Comparison of ENCODE assay signal across 24 cellular contexts in the genomic region with DNA sequence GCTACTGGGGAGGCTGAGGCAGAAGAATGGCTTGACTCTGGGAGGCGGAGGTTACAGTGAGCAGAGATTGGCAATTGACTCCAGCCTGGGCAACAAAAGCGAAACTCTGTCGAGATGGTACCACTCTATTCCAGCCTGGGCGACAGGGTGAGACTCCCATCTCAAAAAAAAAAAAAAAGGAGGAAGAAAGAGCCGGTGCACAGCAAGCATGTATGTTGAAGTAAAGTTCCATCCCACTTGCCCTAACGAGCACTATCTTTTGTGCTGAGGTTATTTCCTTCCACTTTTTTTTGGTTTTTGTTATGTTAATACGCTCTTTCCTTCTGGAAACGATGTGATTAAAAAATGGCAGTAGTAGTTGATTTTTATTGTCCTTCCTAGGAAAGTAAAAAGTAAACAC. TPM values are rescaled to one million over a fixed set of nuclear protein-coding genes. Genes with fewer than 3 reads are reported as not detected.
A peak's percentile ranks its signal among the peaks of the same experiment; 100 is the strongest.
DNase-seq lines count a peak whose midpoint lies in the region; ATAC-seq and TF ChIP-seq lines count a peak whose summit lies in the region.
"Had no signal": no experiment of that assay in that cellular context is flagged by ENCODE, and none has a peak within 500 bp of the region (broad histone marks: within the 10 kb centered on the region; RNA-seq: fewer than 3 reads in every experiment).

No MANE protein-coding gene starts in this region.

- no peaks in the 10 kb centered on the region for H3K79me2 ChIP-seq in KMS-11 (ENCODE audit: insufficient read depth, low read depth)

- peak overlapping the region; percentile 70 for H3K4me2 ChIP-seq in BLaER1
- H3K4me2 ChIP-seq in KMS-11: peak overlapping the region; percentile 41; the same call in 1 of the 2 replicates

- H2AFZ ChIP-seq in KMS-11 (ENCODE audit: low read depth): peak overlapping the region; percentile 0; the same call in 1 of the 2 replicates

- CTCF ChIA-PET in RWPE1 (lab: Yijun Ruan, JAX): no interaction called here

- TF ChIP-seq POLR2A in body of pancreas (IDR thresholded peaks at IDR 0.05): no peak

- H3K36me3 ChIP-seq in BLaER1 (no peaks in the 10 kb centered on the region), KMS-11 (ENCODE audit: insufficient read depth) (no peaks in the 10 kb centered on the region), body of pancreas (replicated peaks in 1 of 2; ENCODE audit: insufficient read depth in 1 of 2, low read depth in 2 of 2) (no peaks in the 10 kb centered on the region), mucosa of rectum (ENCODE audit: control insufficient read depth in 2 of 2, insufficient read depth in 2 of 2, low read length in 2 of 2) (no peaks in the 10 kb centered on the region)
- H3K36me3 ChIP-seq: HAP-1, MG63 had no signal

- POLR2A ChIA-PET in RWPE1 (lab: Yijun Ruan, JAX; ENCODE audit: low non-redundant PET): no interaction called here

- H3K4me3 ChIP-seq in BLaER1 (no peak overlapping the region), KMS-11 (IDR thresholded peaks at IDR 0.05; ENCODE audit: insufficient read depth, low read depth, low read length) (no peak overlapping the region), body of pancreas (no peak overlapping the region), mucosa of rectum (ENCODE audit: low read length in 2 of 2) (no peak overlapping the region)
- H3K4me3 ChIP-seq: coronary artery, HAP-1, MG63 had no signal

- H3K27ac ChIP-seq in BLaER1 (no peak overlapping the region), KMS-11 (peak overlapping the region; percentile 80), body of pancreas (peak overlapping the region in 3 of 4 donors; percentile 17 to 58 (median 40)), mucosa of rectum (ENCODE audit: low read depth in 2 of 2, low read length in 2 of 2) (peak overlapping the region; percentile 61 to 71), RWPE1 (no peak overlapping the region)

- H3K4me1 ChIP-seq in BLaER1 (peaks cover 54% of the 10 kb centered on the region), KMS-11 (ENCODE audit: low read depth, poor library complexity, severe bottlenecking) (peaks cover 59% of the 10 kb centered on the region), body of pancreas (peaks cover 7% of the 10 kb centered on the region), mucosa of rectum (ENCODE audit: control insufficient read depth in 2 of 2, insufficient read depth in 2 of 2, low read length in 2 of 2) (no peaks in the 10 kb centered on the region)
- H3K4me1 ChIP-seq: HAP-1 had no signal

- H3K27me3 ChIP-seq in BLaER1 (no peaks in the 10 kb centered on the region), KMS-11 (ENCODE audit: insufficient read depth, low read depth) (no peaks in the 10 kb centered on the region), body of pancreas (no peaks in the 10 kb centered on the region), mucosa of rectum (ENCODE audit: control insufficient read depth in 2 of 2, insufficient read depth in 2 of 2, low read length in 2 of 2) (no peaks in the 10 kb centered on the region)
- H3K27me3 ChIP-seq: MG63 had no signal

- ATAC-seq in body of pancreas (no peak), GM21786 (IDR thresholded peaks at IDR 0.05; ENCODE audit: unreplicated experiment) (no peak), GM19397 (IDR thresholded peaks at IDR 0.05; ENCODE audit: unreplicated experiment) (no peak)
- ATAC-seq: WTC11 had no signal

- TF ChIP-seq CTCF in KMS-11 (conservative IDR thresholded peaks at IDR 0.05; ENCODE audit: low read depth, low read length): no peak
- TF ChIP-seq CTCF in body of pancreas (IDR thresholded peaks at IDR 0.05): no peak
- no peak for TF ChIP-seq CTCF in RWPE1 (conservative IDR thresholded peaks at IDR 0.05; ENCODE audit: low read depth)

- no peaks in the 10 kb centered on the region for H4K20me1 ChIP-seq in BLaER1
- H4K20me1 ChIP-seq in KMS-11 (ENCODE audit: insufficient read depth): no peaks in the 10 kb centered on the region

- H3K9ac ChIP-seq in BLaER1 (no peak overlapping the region), KMS-11 (peak overlapping the region; percentile 26; the same call in 1 of the 2 replicates), mucosa of rectum (ENCODE audit: low read depth in 1 of 2, low read length in 2 of 2) (no peak overlapping the region)

- WGBS in body of pancreas, 2 donors: 81 to 89% methylated on average over 8 of the region's 8 CpGs

- intact Hi-C loops in body of pancreas (cut with DNase I): no loop called here

- H3K9me3 ChIP-seq in BLaER1: no peaks in the 10 kb centered on the region
- H3K9me3 ChIP-seq in body of pancreas: no peaks in the 10 kb centered on the region
- H3K9me3 ChIP-seq in mucosa of rectum (ENCODE audit: control insufficient read depth in 2 of 2, low read length in 2 of 2): no peaks in the 10 kb centered on the region
- H3K9me3 ChIP-seq: HAP-1, MG63 had no signal

- no peak for DNase-seq in body of pancreas
- no peak for DNase-seq in activated naive CD4-positive, alpha-beta T cell treated with Interleukin-2 at 50 U/mL for 16 hours
- no peak for DNase-seq in RWPE1 (ENCODE audit: low spot score)
- DNase-seq: C1 segment of cervical spinal cord; Calu3; endodermal cell; foreskin melanocyte; hippocampal formation; KBM-7; MG63; NCI-H2081; NCI-H226; NCI-H748 treated with DMSO at 0.1 percent for 48 hours; stimulated activated CD4-positive, alpha-beta T cell treated with anti-CD3 and anti-CD28 coated beads, Interleukin-2, amount 100 ng/mL, for 48 hours; T1000 had no signal

RNA-seq across cellular contexts. Expression of gene GOLGA5, which starts 19.5 kb away (rescaled TPM):
- 10 to 100 TPM; 21.8 to 27.8 TPM for total RNA-seq in body of pancreas

RNA-seq across cellular contexts. Expression of gene LGMN, which starts 26.1 kb away (rescaled TPM):
- 10 to 100 TPM; 20.8 to 41.8 TPM for total RNA-seq in body of pancreas
- total RNA-seq: natural killer cell treated with Interleukin-12 subunit alpha and Interleukin-12 subunit beta and Interleukin-15 and Interleukin-18, amount 100 ng/mL, for 72 hours had no signal

Comparison
In these comparisons a context has a peak if more than half of its experiments do, and no peak if none do; other contexts are left out.
1. H3K27ac ChIP-seq: peak in KMS-11 (single experiment), body of pancreas (3 of 4) and mucosa of rectum (2 of 2); none in BLaER1 (single experiment) and RWPE1 (single experiment).